ENCODE assay signal across 14 cellular contexts in genomic region chr10:29976134-29976533, GRCh38.
A peak's percentile ranks its signal among the peaks of the same experiment; 100 is the strongest.
DNase-seq lines count a peak whose midpoint lies in the region; ATAC-seq, FAIRE-seq and TF ChIP-seq lines count a peak whose summit lies in the region.
"Had no signal": no experiment of that assay in that cellular context is flagged by ENCODE, and none has a peak within 500 bp of the region (broad histone marks: within the 10 kb centered on the region; RNA-seq: fewer than 3 reads in every experiment).

No MANE protein-coding gene starts in this region.

- in situ Hi-C loops in HepG2 (cut with HindIII; ENCODE audit: extremely low pct_ligation_motif_present, low pct_unique_long_range_greater_than_20kb), result no loop called here

- no peak overlapping the region for H2AFZ ChIP-seq in HepG2 (ENCODE audit: low read length)
- H2AFZ ChIP-seq: GM23338 had no signal

- no peak overlapping the region for H3K9ac ChIP-seq in HepG2 (ENCODE audit: insufficient read depth, low read depth, low read length)
- H3K9ac ChIP-seq: BLaER1 treated with 17β-estradiol and CSF1 and Interleukin-3, amounts not matched to agents 10 nM and 100 nM had no signal

- 59% methylated on average over 2 of the region's 2 CpGs for WGBS in right lobe of liver (ENCODE audit: insufficient coverage, low coverage, low lambda C conversion rate, missing lambda C conversion rate)
- 0% methylated on average over 2 of the region's 2 CpGs for WGBS in HepG2 (ENCODE audit: low lambda C conversion rate)

- BruUV-seq in HepG2 (replicated peaks; lab: Mats Ljungman, UMichigan), result no TSS peak

- TF ChIP-seq CTCF in right lobe of liver (IDR thresholded peaks at IDR 0.05) (no peak), HepG2 (CRISPR knock-in tag; IDR thresholded peaks at IDR 0.05) (no peak), coronary artery (IDR thresholded peaks at IDR 0.05) (no peak), thoracic aorta (IDR thresholded peaks at IDR 0.05) (no peak)

- H3K9me3 ChIP-seq in right lobe of liver (no peaks in the 10 kb centered on the region), HepG2 (ENCODE audit: low read length) (no peaks in the 10 kb centered on the region), thoracic aorta (no peaks in the 10 kb centered on the region)

- H3K27me3 ChIP-seq in right lobe of liver, result no peaks in the 10 kb centered on the region
- H3K27me3 ChIP-seq in HepG2 (ENCODE audit: control insufficient read depth in 1 of 2, insufficient read depth in 2 of 2, low read length in 2 of 2), result peaks cover 0 to 1% of the 10 kb centered on the region in 2 experiments; a peak in 1 of 5 replicates
- H3K27me3 ChIP-seq in thoracic aorta (replicated peaks; ENCODE audit: insufficient read depth), result no peaks in the 10 kb centered on the region
- H3K27me3 ChIP-seq: BLaER1 treated with 17β-estradiol and CSF1 and Interleukin-3, amounts not matched to agents 10 nM and 100 nM had no signal

- no peak overlapping the region for H3K4me3 ChIP-seq in right lobe of liver
- no peak overlapping the region for H3K4me3 ChIP-seq in HepG2 (replicated peaks in 1 of 3; ENCODE audit: insufficient read depth in 1 of 3, low read depth in 2 of 3, low read length in 3 of 3)
- H3K4me3 ChIP-seq in coronary artery, result no peak overlapping the region
- no peak overlapping the region for H3K4me3 ChIP-seq in thoracic aorta
- H3K4me3 ChIP-seq: BLaER1 treated with 17β-estradiol and CSF1 and Interleukin-3, amounts not matched to agents 10 nM and 100 nM; GM23338 had no signal

- DNase-seq in right lobe of liver, result no peak
- DNase-seq in HepG2 (ENCODE audit: low spot score), result no peak
- DNase-seq in coronary artery (ENCODE audit: low spot score), result no peak
- no peak for DNase-seq in thoracic aorta (ENCODE audit: low spot score)
- DNase-seq in hippocampal formation (lab: John Stamatoyannopoulos, UW), result no peak
- DNase-seq in H4 (ENCODE audit: low spot score), result no peak
- DNase-seq: Calu3; CD8-positive, alpha-beta T cell; DMS79 treated with DMSO at 0.1 percent for 48 hours; GF-D8; H9 had no signal

- H3K4me1 ChIP-seq in right lobe of liver (peaks cover 0 to 7% (median 0%) of the 10 kb centered on the region in 4 donors), HepG2 (ENCODE audit: insufficient read depth, low read length) (no peaks in the 10 kb centered on the region), thoracic aorta (ENCODE audit: control insufficient read depth in 1 of 2, low read depth in 2 of 2) (peaks cover 15 to 33% of the 10 kb centered on the region in 2 donors)

- POLR2A ChIA-PET in HepG2 (lab: Yijun Ruan, JAX), result no interaction called here

- no peak overlapping the region for H3K4me2 ChIP-seq in HepG2 (ENCODE audit: low read depth, low read length)
- H3K4me2 ChIP-seq: BLaER1 treated with 17β-estradiol and CSF1 and Interleukin-3, amounts not matched to agents 10 nM and 100 nM; GM23338 had no signal

- no peaks in the 10 kb centered on the region for H4K20me1 ChIP-seq in HepG2 (ENCODE audit: insufficient read depth, low read length)
- H4K20me1 ChIP-seq: BLaER1 treated with 17β-estradiol and CSF1 and Interleukin-3, amounts not matched to agents 10 nM and 100 nM had no signal

- intact Hi-C loops in right lobe of liver (cut with DNase I), result no loop called here
- intact Hi-C loops in HepG2 (cut with micrococcal nuclease; ENCODE audit: unreplicated experiment), result no loop called here

- H3K36me3 ChIP-seq in right lobe of liver, result no peaks in the 10 kb centered on the region
- no peaks in the 10 kb centered on the region for H3K36me3 ChIP-seq in HepG2 (replicated peaks in 1 of 2; ENCODE audit: control insufficient read depth in 1 of 2, insufficient read depth in 2 of 2, low read length in 2 of 2)
- H3K36me3 ChIP-seq in thoracic aorta, result no peaks in the 10 kb centered on the region
- H3K36me3 ChIP-seq: BLaER1 treated with 17β-estradiol and CSF1 and Interleukin-3, amounts not matched to agents 10 nM and 100 nM had no signal

- H3K27ac ChIP-seq in right lobe of liver (no peak overlapping the region), HepG2 (ENCODE audit: extremely low read length, insufficient read depth, low read length) (no peak overlapping the region), coronary artery (peak overlapping the region; percentile 48 to 53), thoracic aorta (peak overlapping the region; percentile 29 to 79)
- H3K27ac ChIP-seq: BLaER1 treated with 17β-estradiol and CSF1 and Interleukin-3, amounts not matched to agents 10 nM and 100 nM had no signal

- ATAC-seq in right lobe of liver (peak in 3 of 4 donors; percentile 20 to 78 (median 30)), HepG2 (no peak), thoracic aorta (ENCODE audit: insufficient number of reproducible peaks, low FRiP score, low read depth) (no peak)
- ATAC-seq: CD8-positive, alpha-beta T cell; GM23338 had no signal

- TF ChIP-seq RAD21 in HepG2 (CRISPR knock-in tag; IDR thresholded peaks at IDR 0.05), result no peak

- no peaks in the 10 kb centered on the region for H3K79me2 ChIP-seq in HepG2 (ENCODE audit: insufficient read depth, low read length)

- no peak for FAIRE-seq in HepG2 (lab: Jason Lieb, UNC)
- FAIRE-seq: HTR-8/SVneo had no signal

- CTCF ChIA-PET in HepG2 (lab: Yijun Ruan, JAX; ENCODE audit: low intra/inter-chr PET ratio, low total read pairs), result no interaction called here

- no peak for TF ChIP-seq POLR2A in right lobe of liver (IDR thresholded peaks at IDR 0.05)
- TF ChIP-seq POLR2A in HepG2 (IDR thresholded peaks at IDR 0.05; ENCODE audit: insufficient read depth in 1 of 2, low read depth in 2 of 2, low read length in 2 of 2), result no peak

- TF ChIP-seq EP300 in HepG2 (IDR thresholded peaks at IDR 0.05; ENCODE audit: low read depth in 2 of 2, low read length in 2 of 2) (no peak), HepG2 (CRISPR knock-in tag; IDR thresholded peaks at IDR 0.05; ENCODE audit: borderline replicate concordance) (no peak)

TF ChIP-seq in HepG2, 621 proteins besides CTCF, POLR2A, EP300 and RAD21:
- TF ChIP-seq FOSL2 (CRISPR knock-in tag; IDR thresholded peaks at IDR 0.05) (no peak), FOXP1 (IDR thresholded peaks at IDR 0.05) (no peak), FOXP1 (CRISPR knock-in tag; IDR thresholded peaks at IDR 0.05) (no peak), ZNF180 (CRISPR knock-in tag; IDR thresholded peaks at IDR 0.05; ENCODE audit: borderline replicate concordance, low read depth) (no peak), ZFP62 (CRISPR knock-in tag; IDR thresholded peaks at IDR 0.05) (no peak), TFDP2 (CRISPR knock-in tag; IDR thresholded peaks at IDR 0.05) (no peak)

Comparison
In these comparisons a context has a peak if more than half of its experiments do, and no peak if none do; other contexts are left out.
1. ATAC-seq: peak in right lobe of liver (3 of 4); none in HepG2 (single experiment) and thoracic aorta (single experiment).
2. H3K27ac ChIP-seq: peak in coronary artery (2 of 2) and thoracic aorta (2 of 2); none in right lobe of liver (0 of 3) and HepG2 (single experiment).